ENCODE assay signal across 27 cellular contexts in the genomic region with DNA sequence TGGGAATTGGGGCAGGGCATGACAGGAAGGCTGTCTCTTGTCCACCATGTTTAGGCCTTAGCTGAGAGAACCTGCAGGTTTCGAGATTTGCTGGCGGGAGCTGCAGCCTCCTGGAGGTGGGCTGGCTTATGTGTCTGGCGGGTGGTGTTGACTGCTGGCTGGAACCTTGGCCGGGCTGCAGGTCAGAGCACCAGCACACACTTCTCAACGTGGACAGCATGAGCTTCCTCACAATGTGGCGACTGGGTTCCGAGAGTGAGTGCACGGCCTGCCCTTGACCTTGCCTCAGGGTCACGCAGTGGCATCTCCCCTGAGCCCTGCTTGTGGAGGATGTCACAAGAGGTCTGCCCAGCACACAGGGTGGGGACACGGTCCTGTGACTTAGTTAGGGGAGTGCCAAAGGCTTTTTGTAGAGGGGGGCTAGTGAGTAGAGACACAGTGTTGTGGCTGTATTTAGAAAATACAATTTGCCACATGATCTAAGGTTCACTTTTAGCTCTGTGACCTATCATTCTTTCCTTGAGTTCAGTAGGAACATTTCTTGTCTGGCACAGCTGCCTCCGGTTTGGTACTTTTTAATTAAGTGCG.
"Had no signal": no experiment of that assay in that cellular context is flagged by ENCODE, and none has a peak within 500 bp of the region (broad histone marks: within the 10 kb centered on the region; RNA-seq: fewer than 3 reads in every experiment).

No MANE protein-coding gene starts in this region.

- H3K27me3 ChIP-seq: adrenal gland, ascending aorta, brain microvascular endothelial cell, colonic mucosa, dorsolateral prefrontal cortex, esophagus muscularis mucosa, stomach, suprapubic skin, transverse colon had no signal

- ATAC-seq: activated T-cell treated with anti-CD3 and anti-CD28 coated beads, Interleukin-2, amount 50 U/mL, for 4 hours; left colon had no signal

- FAIRE-seq: frontal cortex, urothelium cell line had no signal

- H3K27ac Mint-ChIP-seq: activated naive CD8-positive, alpha-beta T cell; activated T-helper 2 cell treated with anti-CD3 and anti-CD28 coated beads, Interferon-gamma antibody, Interleukin-2, Interleukin-4, amounts not matched to agents 10 μg/mL and 5 μg/mL and 100 μg/mL, durations not matched to agents 14 hours and 24 hours and 36 hours had no signal

- H3K4me3 ChIP-seq: adrenal gland, ascending aorta, colonic mucosa, dorsolateral prefrontal cortex, esophagus muscularis mucosa, lung, prostate gland, stomach, suprapubic skin, transverse colon had no signal

- DNase-seq: activated CD4-positive, CD25-positive, alpha-beta regulatory T cell treated with anti-CD3 and anti-CD28 coated beads, Interleukin-2, amount 50 U/mL, for 72 hours; activated CD8-positive, alpha-beta memory T cell treated with anti-CD3 and anti-CD28 coated beads, Interleukin-2, amount 50 U/mL, for 48 hours; activated naive CD4-positive, alpha-beta T cell; activated T-cell treated with anti-CD3 and anti-CD28 coated beads, Interleukin-2, amount 50 U/mL, for 4 hours; adrenal gland; brain microvascular endothelial cell; colonic mucosa; dorsolateral prefrontal cortex; glutamatergic neuron; hippocampal formation; left colon; naive thymus-derived CD4-positive, alpha-beta T cell; stimulated activated CD4-positive, alpha-beta T cell treated with anti-CD3 and anti-CD28 coated beads, Interleukin-1b, Interleukin-23, amount 100 ng/mL, for 48 hours; stomach; transverse colon; WERI-Rb-1 had no signal

- H3K9me3 ChIP-seq: adrenal gland, ascending aorta, colonic mucosa, esophagus muscularis mucosa, prostate gland, stomach, suprapubic skin, transverse colon had no signal

- H3K36me3 ChIP-seq: adrenal gland, ascending aorta, brain microvascular endothelial cell, colonic mucosa, esophagus muscularis mucosa, prostate gland, stomach, suprapubic skin, transverse colon, WERI-Rb-1 had no signal

- H3K36me3 Mint-ChIP-seq: activated naive CD8-positive, alpha-beta T cell had no signal

- H3K4me1 ChIP-seq: colonic mucosa had no signal

- H3K4me3 Mint-ChIP-seq: activated naive CD8-positive, alpha-beta T cell; activated T-cell treated with anti-CD3 and anti-CD28 coated beads, Interleukin-2, amount 50 U/mL, for 4 hours; central memory CD8-positive, alpha-beta T cell; naive thymus-derived CD4-positive, alpha-beta T cell; neural crest cell had no signal

- H3K27me3 Mint-ChIP-seq: activated naive CD8-positive, alpha-beta T cell had no signal

- H3K4me1 Mint-ChIP-seq: central memory CD8-positive, alpha-beta T cell had no signal

- H3K27ac ChIP-seq: adrenal gland, ascending aorta, brain microvascular endothelial cell, colonic mucosa, esophagus muscularis mucosa, prostate gland, stomach, suprapubic skin, transverse colon, WERI-Rb-1 had no signal

- H3K9me3 Mint-ChIP-seq: activated T-cell treated with anti-CD3 and anti-CD28 coated beads, Interleukin-2, amount 50 U/mL, for 4 hours; activated T-helper 2 cell treated with anti-CD3 and anti-CD28 coated beads, Interferon-gamma antibody, Interleukin-2, Interleukin-4, amounts not matched to agents 10 μg/mL and 5 μg/mL and 100 μg/mL, durations not matched to agents 14 hours and 24 hours and 36 hours; central memory CD8-positive, alpha-beta T cell; naive thymus-derived CD4-positive, alpha-beta T cell; neural crest cell had no signal
